In genomic region chr5:177595026-177595585, GRCh38 we compare ENCODE assay signal across 21 cellular contexts.
"Had no signal": no experiment of that assay in that cellular context is flagged by ENCODE, and none has a peak within 500 bp of the region (broad histone marks: within the 10 kb centered on the region; RNA-seq: fewer than 3 reads in every experiment).

No MANE protein-coding gene starts in this region.

- H3K9me3 Mint-ChIP-seq: activated CD8-positive, alpha-beta T cell treated with anti-CD3 and anti-CD28 coated beads for 36 hours; T-cell had no signal

- ATAC-seq: activated CD4-positive, CD25-positive, alpha-beta regulatory T cell treated with anti-CD3 and anti-CD28 coated beads, Interleukin-2, amount 50 U/mL, for 24 hours; activated CD8-positive, alpha-beta T cell treated with anti-CD3 and anti-CD28 coated beads for 36 hours; PC-3; T-cell had no signal

- DNase-seq: activated CD4-positive, alpha-beta T cell treated with anti-CD3 and anti-CD28 coated beads for 4 hours; activated CD8-positive, alpha-beta T cell treated with anti-CD3 and anti-CD28 coated beads for 36 hours; activated effector memory CD4-positive, alpha-beta T cell treated with Interleukin-2 at 50 U/mL for 16 hours; activated naive CD4-positive, alpha-beta T cell; amygdala; Karpas-422; MM.1S; NCI-H1105; NCI-H1436; NCI-H187; NCI-H2081 treated with DMSO at 0.1 percent for 48 hours; NCI-H446; NCI-H524; PC-3; T-cell; T-helper 2 cell; T1000; WERI-Rb-1 had no signal

- H3K27me3 Mint-ChIP-seq: activated naive CD8-positive, alpha-beta T cell had no signal

- H3K27ac Mint-ChIP-seq: activated CD8-positive, alpha-beta T cell treated with anti-CD3 and anti-CD28 coated beads for 36 hours; activated naive CD8-positive, alpha-beta T cell; brain; T-cell had no signal

- H3K4me3 Mint-ChIP-seq: activated CD8-positive, alpha-beta T cell treated with anti-CD3 and anti-CD28 coated beads for 36 hours; activated naive CD8-positive, alpha-beta T cell; T-cell had no signal
